Comparison of ENCODE assay signal across 30 cellular contexts in genomic region chr10:95416973-95417372, GRCh38.
A peak's percentile ranks its signal among the peaks of the same experiment; 100 is the strongest.
DNase-seq lines count a peak whose midpoint lies in the region; ATAC-seq, FAIRE-seq and TF ChIP-seq lines count a peak whose summit lies in the region.
"Had no signal": no experiment of that assay in that cellular context is flagged by ENCODE, and none has a peak within 500 bp of the region (broad histone marks: within the 10 kb centered on the region; RNA-seq: fewer than 3 reads in every experiment).

No MANE protein-coding gene starts in this region.

- H3K27ac ChIP-seq in heart right ventricle (peak overlapping the region; percentile 11 to 97 (median 92)), right cardiac atrium (ENCODE audit: low read length) (peak overlapping the region; percentile 16), skeletal muscle tissue (ENCODE audit: low read depth, low read length) (peak overlapping the region; percentile 95), pancreas (no peak overlapping the region)
- H3K27ac ChIP-seq: A549, brain microvascular endothelial cell, colonic mucosa, GM23248, left lung had no signal

- H3K4me1 ChIP-seq in heart right ventricle (peaks cover 11 to 94% (median 60%) of the 10 kb centered on the region in 9 donors), right cardiac atrium (ENCODE audit: control insufficient read depth, insufficient read depth, low read length) (peaks cover 10% of the 10 kb centered on the region), skeletal muscle tissue (ENCODE audit: control insufficient read depth in 3 of 3, insufficient read depth in 3 of 3, low read length in 3 of 3) (peaks cover 35 to 48% (median 43%) of the 10 kb centered on the region in 3 donors), pancreas (no peaks in the 10 kb centered on the region)
- H3K4me1 ChIP-seq: A549, colonic mucosa, left lung had no signal

- TF ChIP-seq CTCF in heart right ventricle (IDR thresholded peaks at IDR 0.05) (no peak), pancreas (IDR thresholded peaks at IDR 0.05) (no peak)

- DNase-seq in heart right ventricle (peak in 1 of 2 donors; percentile 53), Right ventricle myocardium superior (no peak), right cardiac atrium (no peak), pancreas (no peak), 8988T (no peak)
- DNase-seq: activated CD4-positive, alpha-beta T cell treated with anti-CD3 and anti-CD28 coated beads for 4 hours; activated gamma-delta T cell treated with Interleukin-2 at 50 U/mL for 16 hours; activated T-cell treated with anti-CD3 and anti-CD28 coated beads, Interleukin-2, amount 50 U/mL, for 1 hour; AML-193; brain microvascular endothelial cell; CD8-positive, alpha-beta memory T cell; colonic mucosa; DMS 273 treated with DMSO at 0.1 percent for 48 hours; endodermal cell; foreskin melanocyte; GM23248; left lung; naive B cell; NCI-H1105; NCI-H187 treated with DMSO at 0.1 percent for 48 hours; NCI-H2171 treated with DMSO at 0.1 percent for 48 hours; NCI-H524; nucleus accumbens; PC-3; stimulated activated CD4-positive, alpha-beta T cell treated with anti-CD3 and anti-CD28 coated beads, Interleukin-2, amount 100 ng/mL, for 48 hours had no signal

- 83 to 90% methylated on average over 7 of the region's 7 CpGs for WGBS in heart right ventricle, 2 donors
- WGBS in right cardiac atrium: 77% methylated on average over 7 of the region's 7 CpGs
- WGBS in pancreas, 2 donors: 94 to 96% methylated on average over 7 of the region's 7 CpGs

- no peak for ATAC-seq in heart right ventricle
- ATAC-seq in Right ventricle myocardium superior (ENCODE audit: poor library complexity): no peak
- ATAC-seq in right cardiac atrium: no peak
- ATAC-seq in GM21515 (IDR thresholded peaks at IDR 0.05; ENCODE audit: unreplicated experiment): no peak
- ATAC-seq in pancreas: no peak
- no peak for ATAC-seq in GM19397 (IDR thresholded peaks at IDR 0.05; ENCODE audit: unreplicated experiment)
- ATAC-seq: A549, esophagus mucosa, left lung, PC-3 had no signal

- H3K9me3 ChIP-seq in heart right ventricle (no peaks in the 10 kb centered on the region), right cardiac atrium (ENCODE audit: control insufficient read depth, low read length) (no peaks in the 10 kb centered on the region), skeletal muscle tissue (ENCODE audit: control insufficient read depth in 3 of 3, low read length in 3 of 3) (no peaks in the 10 kb centered on the region), pancreas (no peaks in the 10 kb centered on the region)
- H3K9me3 ChIP-seq: A549, colonic mucosa, left lung had no signal

- H3K4me3 ChIP-seq in heart right ventricle (no peak overlapping the region), right cardiac atrium (ENCODE audit: low read length) (no peak overlapping the region), skeletal muscle tissue (ENCODE audit: low read length in 3 of 3) (no peak overlapping the region), pancreas (no peak overlapping the region)
- H3K4me3 ChIP-seq: A549, colonic mucosa, GM23248, left lung had no signal

- intact Hi-C loops in heart right ventricle (cut with DNase I) (loop anchor here in 1 of 10 donors (5.0 kb wide), 1 partner anchor 40 kb away; no protein-coding TSS in a partner anchor), Right ventricle myocardium superior (cut with DNase I) (no loop called here), right cardiac atrium (cut with DNase I) (no loop called here), pancreas (cut with DNase I) (no loop called here)

- no peak overlapping the region for H3K9ac ChIP-seq in skeletal muscle tissue (ENCODE audit: low read depth in 1 of 3, low read length in 3 of 3)
- H3K9ac ChIP-seq: GM23248 had no signal

- no peak for FAIRE-seq in pancreas (lab: Jason Lieb, UNC)
- FAIRE-seq: A549 had no signal

- peaks cover 0 to 44% (median 0%) of the 10 kb centered on the region in 9 donors for H3K36me3 ChIP-seq in heart right ventricle
- peaks cover 12 to 19% (median 16%) of the 10 kb centered on the region in 3 donors for H3K36me3 ChIP-seq in skeletal muscle tissue (ENCODE audit: control insufficient read depth in 3 of 3, insufficient read depth in 3 of 3, low read length in 3 of 3)
- H3K36me3 ChIP-seq in pancreas: no peaks in the 10 kb centered on the region
- H3K36me3 ChIP-seq: brain microvascular endothelial cell, colonic mucosa had no signal

- no peaks in the 10 kb centered on the region for H3K27me3 ChIP-seq in heart right ventricle
- no peaks in the 10 kb centered on the region for H3K27me3 ChIP-seq in right cardiac atrium (ENCODE audit: control insufficient read depth, insufficient read depth)
- H3K27me3 ChIP-seq in skeletal muscle tissue (ENCODE audit: control insufficient read depth in 3 of 3, insufficient read depth in 3 of 3, low read length in 3 of 3): no peaks in the 10 kb centered on the region
- H3K27me3 ChIP-seq in pancreas: no peaks in the 10 kb centered on the region
- H3K27me3 ChIP-seq: colonic mucosa, left lung had no signal

Comparison
In these comparisons a context has a peak if more than half of its experiments do, and no peak if none do; other contexts are left out.
1. H3K27ac ChIP-seq: peak in heart right ventricle (10 of 10), right cardiac atrium (single experiment) and skeletal muscle tissue (single experiment); none in pancreas (0 of 4).